In genomic region chr5:5079871-5080270, GRCh38 we compare ENCODE assay signal across 1 cellular context.
TF ChIP-seq lines count a peak whose summit lies in the region.

No MANE protein-coding gene starts in this region.

TF ChIP-seq in H1, 55 proteins besides CTCF, POLR2A, EP300 and RAD21:
- TF ChIP-seq USF2 (IDR thresholded peaks at IDR 0.05; ENCODE audit: low read length) = no peak
- TF ChIP-seq SP4 (IDR thresholded peaks at IDR 0.05; ENCODE audit: low read length) = no peak
- TF ChIP-seq MAX (IDR thresholded peaks at IDR 0.05) = no peak
- TF ChIP-seq BACH1 (IDR thresholded peaks at IDR 0.05; ENCODE audit: low read length) = no peak
- no peak for TF ChIP-seq ASH2L (IDR thresholded peaks at IDR 0.05; ENCODE audit: low read length)
- no peak for TF ChIP-seq SRF (IDR thresholded peaks at IDR 0.05; ENCODE audit: low read depth, low read length)
- no peak for TF ChIP-seq CBX5 (IDR thresholded peaks at IDR 0.05; ENCODE audit: low read depth, low read length)
- TF ChIP-seq CHD7 (IDR thresholded peaks at IDR 0.05; ENCODE audit: insufficient replicate concordance, low read length) = no peak
- no peak for TF ChIP-seq TAF7 (optimal IDR thresholded peaks at IDR 0.05; ENCODE audit: borderline replicate concordance, low read depth, low read length)
- no peak for TF ChIP-seq BCL11A (IDR thresholded peaks at IDR 0.05; ENCODE audit: low read depth in 2 of 2, low read length in 2 of 2)
- no peak for TF ChIP-seq KDM5A (IDR thresholded peaks at IDR 0.05; ENCODE audit: low read length)
